Comparison of ENCODE assay signal across 8 cellular contexts in the genomic region with DNA sequence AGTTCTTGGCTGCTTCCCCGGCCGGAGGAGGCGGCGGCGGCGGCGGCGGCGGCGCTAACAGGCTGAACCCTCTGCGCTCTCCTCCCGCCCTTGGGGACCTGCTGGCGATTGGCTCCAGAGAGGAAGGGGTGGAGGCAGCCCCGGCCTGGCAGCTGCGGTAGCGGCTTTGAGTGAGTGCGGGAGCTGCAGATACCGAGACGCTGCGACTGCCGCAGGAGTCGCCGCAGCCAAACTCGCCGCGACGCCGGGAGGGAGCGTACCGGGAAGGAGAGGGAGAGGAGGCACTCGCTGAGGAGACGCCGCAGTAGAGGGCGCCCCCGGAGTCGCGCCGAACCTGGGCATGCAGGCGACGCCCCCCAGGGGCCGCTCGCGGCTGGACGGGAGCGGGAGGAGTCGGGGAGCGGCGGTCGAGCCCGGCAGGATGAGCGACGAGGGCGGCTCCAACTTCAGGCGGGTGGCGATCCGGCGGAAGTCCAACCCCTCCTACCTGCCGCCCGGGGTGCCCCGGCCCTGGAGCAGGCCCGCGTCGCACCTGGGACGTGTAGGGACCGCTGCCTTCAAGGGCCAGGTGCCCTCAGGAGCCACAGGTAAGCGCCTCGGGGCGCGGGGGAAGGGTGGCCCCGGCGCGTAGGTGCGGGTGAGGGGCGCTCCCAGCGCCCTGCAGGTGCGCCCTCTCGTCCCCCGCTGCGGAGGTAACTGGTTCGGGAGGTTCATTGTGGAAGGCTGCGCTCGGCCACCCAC. TPM values are rescaled to one million over a fixed set of nuclear protein-coding genes. Genes with fewer than 3 reads are reported as not detected.
DNase-seq lines count a peak whose midpoint lies in the region; ATAC-seq lines count a peak whose summit lies in the region.

Gene FGD4, plus strand, starts transcription at position 186 of the 741 bp plus-strand sequence.

- peak; percentile 93 for DNase-seq in AG08396 (ENCODE audit: low spot score)
- DNase-seq in NCI-H1930 (lab: John Stamatoyannopoulos, UW): peak; percentile 90 to 92
- peak; percentile 13 for DNase-seq in T-helper 9 cell
- peak; percentile 80 for DNase-seq in cerebellum (ENCODE audit: low spot score)
- peak; percentile 91 for DNase-seq in iris pigment epithelial cell (ENCODE audit: low read depth)

- H3K4me1 ChIP-seq in skeletal muscle tissue (ENCODE audit: control insufficient read depth in 3 of 3, insufficient read depth in 3 of 3, low read length in 3 of 3): peaks cover 10 to 13% (median 13%) of the 10 kb centered on the region in 3 donors

- H3K36me3 ChIP-seq in skeletal muscle tissue (ENCODE audit: control insufficient read depth in 3 of 3, insufficient read depth in 3 of 3, low read length in 3 of 3): no peaks in the 10 kb centered on the region

- ATAC-seq in GM18858 (IDR thresholded peaks at IDR 0.05; ENCODE audit: unreplicated experiment) (peak; percentile 71), HG03045 (IDR thresholded peaks at IDR 0.05; ENCODE audit: unreplicated experiment) (peak; percentile 86)

- H3K4me3 ChIP-seq in skeletal muscle tissue (ENCODE audit: low read length in 3 of 3): peak within 1 kb of the TSS; percentile 72 to 86 (median 80)

- no peaks in the 10 kb centered on the region for H3K27me3 ChIP-seq in skeletal muscle tissue (ENCODE audit: control insufficient read depth in 3 of 3, insufficient read depth in 3 of 3, low read length in 3 of 3)

- no peak within 1 kb of the TSS for H3K27ac ChIP-seq in skeletal muscle tissue (ENCODE audit: low read depth, low read length)

- H3K9ac ChIP-seq in skeletal muscle tissue (ENCODE audit: low read depth in 1 of 3, low read length in 3 of 3): peak within 1 kb of the TSS; percentile 71 to 80 (median 72)

- no peaks in the 10 kb centered on the region for H3K9me3 ChIP-seq in skeletal muscle tissue (ENCODE audit: control insufficient read depth in 3 of 3, low read length in 3 of 3)

RNA-seq across cellular contexts. Expression of gene FGD4, which starts in this region (rescaled TPM):
- total RNA-seq in cerebellum (61.9 TPM), skeletal muscle tissue (51.1 TPM)

Comparison
In these comparisons a context has a peak if more than half of its experiments do, and no peak if none do; other contexts are left out.
1. DNase-seq: peak in every context shown above with its lines; median percentile 93 in AG08396; 91 in NCI-H1930; 91 in iris pigment epithelial cell; 80 in cerebellum; 13 in T-helper 9 cell.